ENCODE assay signal across 16 cellular contexts in genomic region chr2:66694087-66694858, GRCh38.
"Had no signal": no experiment of that assay in that cellular context is flagged by ENCODE, and none has a peak within 500 bp of the region (broad histone marks: within the 10 kb centered on the region; RNA-seq: fewer than 3 reads in every experiment).

No MANE protein-coding gene starts in this region.

- H3K27ac Mint-ChIP-seq: activated CD8-positive, alpha-beta memory T cell treated with anti-CD3 and anti-CD28 coated beads, Interleukin-2, amount 10 ng/mL, durations not matched to agents 7 days and 5 days; activated T-cell treated with anti-CD3 and anti-CD28 coated beads, Interleukin-2, amount 50 U/mL, for 24 hours; naive thymus-derived CD8-positive, alpha-beta T cell had no signal

- H3K9me3 Mint-ChIP-seq: activated T-cell treated with anti-CD3 and anti-CD28 coated beads, Interleukin-2, amount 50 U/mL, for 24 hours; naive thymus-derived CD8-positive, alpha-beta T cell had no signal

- H3K36me3 Mint-ChIP-seq: activated CD8-positive, alpha-beta memory T cell treated with anti-CD3 and anti-CD28 coated beads, Interleukin-2, amount 10 ng/mL, durations not matched to agents 7 days and 5 days; activated naive CD4-positive, alpha-beta T cell treated with anti-CD3 and anti-CD28 coated beads, Interleukin-2, amount 50 U/mL, for 72 hours; naive thymus-derived CD8-positive, alpha-beta T cell had no signal

- H3K4me3 Mint-ChIP-seq: activated CD8-positive, alpha-beta memory T cell treated with anti-CD3 and anti-CD28 coated beads, Interleukin-2, amount 10 ng/mL, durations not matched to agents 7 days and 5 days; activated T-cell treated with anti-CD3 and anti-CD28 coated beads, Interleukin-2, amount 50 U/mL, for 24 hours; naive thymus-derived CD8-positive, alpha-beta T cell had no signal

- H3K4me1 ChIP-seq: breast epithelium had no signal

- H3K27ac ChIP-seq: testis had no signal

- H3K36me3 ChIP-seq: breast epithelium had no signal

- H3K27me3 Mint-ChIP-seq: activated CD8-positive, alpha-beta memory T cell treated with anti-CD3 and anti-CD28 coated beads, Interleukin-2, amount 10 ng/mL, durations not matched to agents 7 days and 5 days; activated T-cell treated with anti-CD3 and anti-CD28 coated beads, Interleukin-2, amount 50 U/mL, for 24 hours; naive thymus-derived CD8-positive, alpha-beta T cell had no signal

- H3K4me3 ChIP-seq: testis had no signal

- H3K9me3 ChIP-seq: breast epithelium, testis had no signal

- H3K4me1 Mint-ChIP-seq: activated CD8-positive, alpha-beta memory T cell treated with anti-CD3 and anti-CD28 coated beads, Interleukin-2, amount 10 ng/mL, durations not matched to agents 7 days and 5 days; naive thymus-derived CD8-positive, alpha-beta T cell had no signal

- H3K27me3 ChIP-seq: breast epithelium, testis had no signal

- ATAC-seq: activated CD4-positive, CD25-positive, alpha-beta regulatory T cell treated with anti-CD3 and anti-CD28 coated beads, Interleukin-2, amount 50 U/mL, for 24 hours; activated CD8-positive, alpha-beta memory T cell treated with anti-CD3 and anti-CD28 coated beads, Interleukin-2, amount 10 ng/mL, durations not matched to agents 7 days and 5 days; activated naive CD4-positive, alpha-beta T cell treated with anti-CD3 and anti-CD28 coated beads, Interleukin-2, amount 50 U/mL, for 72 hours; left ventricle myocardium superior; naive thymus-derived CD8-positive, alpha-beta T cell; stimulated activated naive CD8-positive, alpha-beta T cell treated with anti-CD3 and anti-CD28 coated beads, Interleukin-15, Interleukin-2, amounts not matched to agents 100 U/mL and 50 U/mL, for 24 hours had no signal

- DNase-seq: activated CD8-positive, alpha-beta memory T cell treated with anti-CD3 and anti-CD28 coated beads, Interleukin-2, amount 10 ng/mL, durations not matched to agents 7 days and 5 days; activated effector memory CD4-positive, alpha-beta T cell treated with anti-CD3 and anti-CD28 coated beads, Interleukin-2, amount 50 U/mL, for 16 hours; activated T-cell treated with anti-CD3 and anti-CD28 coated beads, Interleukin-2, amount 50 U/mL, for 24 hours; foreskin melanocyte; kidney; left ventricle myocardium superior; naive thymus-derived CD8-positive, alpha-beta T cell; nucleus accumbens; stimulated activated CD4-positive, alpha-beta T cell treated with anti-CD3 and anti-CD28 coated beads, Interleukin-2, amount 100 ng/mL, for 48 hours; stimulated activated CD8-positive, alpha-beta memory T cell treated with anti-CD3 and anti-CD28 coated beads, Interleukin-4, amount 100 ng/mL, for 48 hours; stimulated activated naive CD8-positive, alpha-beta T cell treated with anti-CD3 and anti-CD28 coated beads, Interleukin-15, Interleukin-2, amounts not matched to agents 100 U/mL and 50 U/mL, for 24 hours; T-helper 2 cell; testis had no signal
